Comparison of ENCODE assay signal across 8 cellular contexts in the genomic region with DNA sequence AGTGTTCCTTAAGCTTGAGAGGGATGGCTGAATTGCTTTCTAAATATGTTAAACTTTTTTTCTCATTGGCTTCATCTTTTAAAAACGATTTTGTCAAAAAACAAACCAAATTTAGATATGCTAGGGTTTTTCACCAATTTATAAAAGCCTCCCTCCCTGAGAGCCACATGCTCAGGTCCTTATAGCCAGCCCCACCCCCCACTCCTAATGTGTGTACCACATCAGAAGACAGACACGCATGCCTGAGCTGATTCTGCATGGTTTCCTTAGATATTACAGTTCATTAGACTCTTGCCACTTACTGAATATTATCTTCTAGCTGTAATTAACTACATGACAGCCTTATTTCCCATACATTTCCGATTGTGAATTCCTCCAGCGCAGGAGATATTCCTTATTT. TPM values are rescaled to one million over a fixed set of nuclear protein-coding genes. Genes with fewer than 3 reads are reported as not detected.
DNase-seq lines count a peak whose midpoint lies in the region; ATAC-seq lines count a peak whose summit lies in the region.

No MANE protein-coding gene starts in this region.

- ATAC-seq in GM18870 (IDR thresholded peaks at IDR 0.05; ENCODE audit: unreplicated experiment) = no peak

- no peaks in the 10 kb centered on the region for H3K9me3 ChIP-seq in iPS-20b (ENCODE audit: insufficient read depth, low read depth, low read length)

- H3K4me3 ChIP-seq in iPS-20b (ENCODE audit: low read length) = peak overlapping the region; percentile 88

- peak overlapping the region; percentile 91; the same call in 1 of the 2 replicates for H3K9ac ChIP-seq in iPS-20b (ENCODE audit: low read depth, low read length)

- no peaks in the 10 kb centered on the region; the same call in 1 of the 2 replicates for H3K27me3 ChIP-seq in iPS-20b (ENCODE audit: insufficient read depth, low read length)

- no peak overlapping the region for H3K27ac ChIP-seq in iPS-20b (ENCODE audit: low read length)

- CTCF ChIA-PET in activated naive CD4-positive, alpha-beta T cell treated with anti-CD3 and anti-CD28 coated beads for 36 hours (lab: Charles Lee) = interaction anchor here (1.3 kb wide), 1 partner anchor 126 kb away, joined by 3 read pairs; no protein-coding TSS in a partner anchor

- H3K4me1 ChIP-seq in iPS-20b (ENCODE audit: insufficient read depth, low read length) = peaks cover 48% of the 10 kb centered on the region

- DNase-seq in EH (ENCODE audit: low read depth) (peak; percentile 68), NCI-H82 treated with DMSO at 0.1 percent for 48 hours (lab: John Stamatoyannopoulos, UW; ENCODE audit: unreplicated experiment) (peak; percentile 43), NCI-H2081 treated with DMSO at 0.1 percent for 48 hours (lab: John Stamatoyannopoulos, UW) (no peak), NCI-H1048 (lab: John Stamatoyannopoulos, UW) (no peak)
- peak; percentile 81 for DNase-seq in activated naive CD4-positive, alpha-beta T cell treated with anti-CD3 and anti-CD28 coated beads for 36 hours
- DNase-seq in stimulated activated CD4-positive, alpha-beta T cell treated with anti-CD3 and anti-CD28 coated beads, Interleukin-4, amount 100 ng/mL, for 1 hour = peak; percentile 54

- no peaks in the 10 kb centered on the region for H3K27me3 Mint-ChIP-seq in activated naive CD4-positive, alpha-beta T cell treated with anti-CD3 and anti-CD28 coated beads for 36 hours (ENCODE audit: low read depth)

- peaks cover 14% of the 10 kb centered on the region for H3K36me3 Mint-ChIP-seq in activated naive CD4-positive, alpha-beta T cell treated with anti-CD3 and anti-CD28 coated beads for 36 hours (ENCODE audit: low read depth)

- peak overlapping the region; percentile 86 for H3K4me3 Mint-ChIP-seq in activated naive CD4-positive, alpha-beta T cell treated with anti-CD3 and anti-CD28 coated beads for 36 hours

- H3K4me1 Mint-ChIP-seq in activated naive CD4-positive, alpha-beta T cell treated with anti-CD3 and anti-CD28 coated beads for 36 hours (ENCODE audit: low read depth) = peaks cover 68% of the 10 kb centered on the region

- H3K36me3 ChIP-seq in iPS-20b (ENCODE audit: insufficient read depth, low read depth, low read length) = no peaks in the 10 kb centered on the region

- no peaks in the 10 kb centered on the region for H3K9me3 Mint-ChIP-seq in activated naive CD4-positive, alpha-beta T cell treated with anti-CD3 and anti-CD28 coated beads for 36 hours

- H3K27ac Mint-ChIP-seq in activated naive CD4-positive, alpha-beta T cell treated with anti-CD3 and anti-CD28 coated beads for 36 hours = peak overlapping the region; percentile 91

- intact Hi-C loops in activated naive CD4-positive, alpha-beta T cell treated with anti-CD3 and anti-CD28 coated beads for 36 hours (cut with micrococcal nuclease) = no loop called here

RNA-seq across cellular contexts. Expression of gene CUL1, which starts 2.0 kb away (rescaled TPM):
- total RNA-seq in activated naive CD4-positive, alpha-beta T cell treated with anti-CD3 and anti-CD28 coated beads for 36 hours = 10 to 100 TPM; 59.6 to 62.2 TPM

Comparison
In these comparisons a context has a peak if more than half of its experiments do, and no peak if none do; other contexts are left out.
1. DNase-seq: peak in EH (single experiment), NCI-H82 treated with DMSO at 0.1 percent for 48 hours (single experiment), activated naive CD4-positive, alpha-beta T cell treated with anti-CD3 and anti-CD28 coated beads for 36 hours (single experiment) and stimulated activated CD4-positive, alpha-beta T cell treated with anti-CD3 and anti-CD28 coated beads, Interleukin-4, amount 100 ng/mL, for 1 hour (single experiment); none in NCI-H2081 treated with DMSO at 0.1 percent for 48 hours (single experiment) and NCI-H1048 (single experiment).